ENCODE assay signal across 12 cellular contexts in the genomic region with DNA sequence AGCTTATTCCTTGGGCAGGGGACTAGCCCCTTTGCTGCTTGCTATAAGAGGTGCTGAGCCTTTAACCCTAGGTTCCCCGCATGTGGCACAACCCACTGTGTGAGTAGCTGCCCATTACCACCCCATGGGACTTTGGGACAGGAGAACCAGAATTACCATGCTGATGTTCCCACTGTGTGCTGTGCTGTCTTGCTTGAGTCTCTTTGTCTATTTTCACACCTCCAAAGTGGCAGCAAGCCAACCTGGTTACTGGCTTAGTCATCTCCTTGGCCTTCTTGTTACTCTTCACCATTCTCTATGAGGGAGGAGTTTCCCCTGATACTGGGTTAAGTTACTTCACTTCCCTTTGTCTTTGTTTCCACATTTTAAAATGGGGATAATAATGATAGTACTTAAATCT.
A peak's percentile ranks its signal among the peaks of the same experiment; 100 is the strongest.
DNase-seq lines count a peak whose midpoint lies in the region; ATAC-seq, FAIRE-seq and TF ChIP-seq lines count a peak whose summit lies in the region.
"Had no signal": no experiment of that assay in that cellular context is flagged by ENCODE, and none has a peak within 500 bp of the region (broad histone marks: within the 10 kb centered on the region; RNA-seq: fewer than 3 reads in every experiment).

No MANE protein-coding gene starts in this region.

- no peaks in the 10 kb centered on the region for H3K27me3 ChIP-seq in astrocyte (ENCODE audit: insufficient read depth, low read length)
- H3K27me3 ChIP-seq: right atrium auricular region had no signal

- no peak overlapping the region for H3K9ac ChIP-seq in astrocyte (ENCODE audit: low read length)

- DNase-seq in DMS53 (lab: John Stamatoyannopoulos, UW) (peak; percentile 30), DMS53 treated with DMSO at 0.1 percent for 48 hours (lab: John Stamatoyannopoulos, UW; ENCODE audit: unreplicated experiment) (no peak), astrocyte (ENCODE audit: low read depth) (peak; percentile 68), germinal center (ENCODE audit: low spot score) (no peak), NCI-H2029 (lab: John Stamatoyannopoulos, UW) (no peak), cortex of kidney (lab: John Stamatoyannopoulos, UW) (no peak)
- no peak for DNase-seq in natural killer cell treated with Interleukin-12 subunit alpha and Interleukin-12 subunit beta and Interleukin-15 and Interleukin-18, amount 100 ng/mL, for 72 hours (ENCODE audit: low spot score)
- DNase-seq: islet precursor cell had no signal

- TF ChIP-seq CTCF in astrocyte (IDR thresholded peaks at IDR 0.05; ENCODE audit: insufficient read depth, low read depth, low read length): no peak

- H3K9me3 Mint-ChIP-seq in astrocyte (ENCODE audit: unreplicated experiment): peaks cover 6% of the 10 kb centered on the region
- no peaks in the 10 kb centered on the region for H3K9me3 Mint-ChIP-seq in natural killer cell treated with Interleukin-12 subunit alpha and Interleukin-12 subunit beta and Interleukin-15 and Interleukin-18, amount 100 ng/mL, for 72 hours

- ATAC-seq in HG03565 (IDR thresholded peaks at IDR 0.05; ENCODE audit: unreplicated experiment): peak; percentile 37
- peak; percentile 65 to 85 for ATAC-seq in natural killer cell treated with Interleukin-12 subunit alpha and Interleukin-12 subunit beta and Interleukin-15 and Interleukin-18, amount 100 ng/mL, for 72 hours

- H3K4me3 Mint-ChIP-seq in astrocyte (ENCODE audit: unreplicated experiment): no peak overlapping the region
- H3K4me3 Mint-ChIP-seq in natural killer cell treated with Interleukin-12 subunit alpha and Interleukin-12 subunit beta and Interleukin-15 and Interleukin-18, amount 100 ng/mL, for 72 hours: no peak overlapping the region

- peak; percentile 37 for FAIRE-seq in astrocyte (lab: Jason Lieb, UNC)

- no peaks in the 10 kb centered on the region for H4K20me1 ChIP-seq in astrocyte (ENCODE audit: insufficient read depth, low read length)

- H3K36me3 Mint-ChIP-seq in astrocyte (ENCODE audit: low read depth, unreplicated experiment): peaks cover 1% of the 10 kb centered on the region
- H3K36me3 Mint-ChIP-seq in natural killer cell treated with Interleukin-12 subunit alpha and Interleukin-12 subunit beta and Interleukin-15 and Interleukin-18, amount 100 ng/mL, for 72 hours: peaks cover 6% of the 10 kb centered on the region

- no peak overlapping the region for H3K4me3 ChIP-seq in astrocyte (ENCODE audit: insufficient read depth, low read depth, low read length)
- H3K4me3 ChIP-seq: coronary artery, right atrium auricular region had no signal

- H3K4me2 ChIP-seq in astrocyte (ENCODE audit: low read length): no peak overlapping the region

- peaks cover 11% of the 10 kb centered on the region for H3K4me1 Mint-ChIP-seq in astrocyte (ENCODE audit: low read depth, unreplicated experiment)
- H3K4me1 Mint-ChIP-seq in natural killer cell treated with Interleukin-12 subunit alpha and Interleukin-12 subunit beta and Interleukin-15 and Interleukin-18, amount 100 ng/mL, for 72 hours (ENCODE audit: low read depth in 2 of 2): peaks cover 5 to 11% of the 10 kb centered on the region in 2 donors

- H2AFZ ChIP-seq in astrocyte (ENCODE audit: low read depth, low read length): no peak overlapping the region

- no peaks in the 10 kb centered on the region for H3K79me2 ChIP-seq in astrocyte (ENCODE audit: insufficient read depth, low read length)

- H3K27ac ChIP-seq in astrocyte (ENCODE audit: low read depth, low read length): no peak overlapping the region
- H3K27ac ChIP-seq: 22Rv1, coronary artery, right atrium auricular region had no signal

- no peak overlapping the region for H3K27ac Mint-ChIP-seq in astrocyte (ENCODE audit: unreplicated experiment)
- no peak overlapping the region for H3K27ac Mint-ChIP-seq in natural killer cell treated with Interleukin-12 subunit alpha and Interleukin-12 subunit beta and Interleukin-15 and Interleukin-18, amount 100 ng/mL, for 72 hours

- no peaks in the 10 kb centered on the region for H3K9me3 ChIP-seq in astrocyte (ENCODE audit: insufficient read depth, low read depth, low read length)
- H3K9me3 ChIP-seq: right atrium auricular region had no signal

- peaks cover 14% of the 10 kb centered on the region for H3K4me1 ChIP-seq in astrocyte (ENCODE audit: insufficient read depth, low read length)

- H3K36me3 ChIP-seq in astrocyte (ENCODE audit: insufficient read depth, low read length): no peaks in the 10 kb centered on the region
- H3K36me3 ChIP-seq: right atrium auricular region had no signal

- H3K27me3 Mint-ChIP-seq in astrocyte (ENCODE audit: low read depth, unreplicated experiment): no peaks in the 10 kb centered on the region
- peaks cover 13 to 29% of the 10 kb centered on the region in 2 donors for H3K27me3 Mint-ChIP-seq in natural killer cell treated with Interleukin-12 subunit alpha and Interleukin-12 subunit beta and Interleukin-15 and Interleukin-18, amount 100 ng/mL, for 72 hours

Comparison
In these comparisons a context has a peak if more than half of its experiments do, and no peak if none do; other contexts are left out.
1. DNase-seq: peak in DMS53 (single experiment) and astrocyte (single experiment); none in DMS53 treated with DMSO at 0.1 percent for 48 hours (single experiment), natural killer cell treated with Interleukin-12 subunit alpha and Interleukin-12 subunit beta and Interleukin-15 and Interleukin-18, amount 100 ng/mL, for 72 hours (single experiment), germinal center (single experiment), NCI-H2029 (single experiment) and cortex of kidney (single experiment).